Comparison of ENCODE assay signal across 15 cellular contexts in genomic region chr9:136404801-136405136, GRCh38. TPM values are rescaled to one million over a fixed set of nuclear protein-coding genes. Genes with fewer than 3 reads are reported as not detected.
A peak's percentile ranks its signal among the peaks of the same experiment; 100 is the strongest.
DNase-seq lines count a peak whose midpoint lies in the region; ATAC-seq, FAIRE-seq and TF ChIP-seq lines count a peak whose summit lies in the region.
"Had no signal": no experiment of that assay in that cellular context is flagged by ENCODE, and none has a peak within 500 bp of the region (broad histone marks: within the 10 kb centered on the region; RNA-seq: fewer than 3 reads in every experiment).

No MANE protein-coding gene starts in this region.

- intact Hi-C loops in K562 (cut with micrococcal nuclease) (no loop called here), esophagus squamous epithelium (cut with DNase I) (no loop called here)

- peak overlapping the region in 1 of 2 experiments; percentile 47; a peak in 1 of 4 replicates for H3K9ac ChIP-seq in K562 (ENCODE audit: insufficient read depth in 1 of 2, low read depth in 2 of 2, low read length in 2 of 2)
- no peak overlapping the region for H3K9ac ChIP-seq in Karpas-422 (ENCODE audit: low read length)

- H3K36me3 ChIP-seq in RWPE2 (ENCODE audit: low read depth): peaks cover 55% of the 10 kb centered on the region
- peaks cover 73% of the 10 kb centered on the region for H3K36me3 ChIP-seq in K562 (ENCODE audit: control insufficient read depth, insufficient read depth, low read length)
- H3K36me3 ChIP-seq in esophagus squamous epithelium: peaks cover 9 to 66% (median 15%) of the 10 kb centered on the region in 3 donors
- H3K36me3 ChIP-seq in Karpas-422 (ENCODE audit: insufficient read depth, low read length): peaks cover 24% of the 10 kb centered on the region; the same call in 1 of the 2 replicates

- WGBS in K562 (ENCODE audit: insufficient coverage, low coverage, missing lambda C conversion rate): 95% methylated on average over 13 of the region's 14 CpGs
- 53 to 58% methylated on average over 7 of the region's 14 CpGs for WGBS in esophagus squamous epithelium, 2 donors

- H3K27me3 ChIP-seq in RWPE2 (ENCODE audit: insufficient read depth, poor library complexity, severe bottlenecking) (no peaks in the 10 kb centered on the region), K562 (ENCODE audit: control insufficient read depth in 2 of 2, insufficient read depth in 2 of 2, low read length in 2 of 2) (no peaks in the 10 kb centered on the region), esophagus squamous epithelium (no peaks in the 10 kb centered on the region), Karpas-422 (ENCODE audit: low read length) (no peaks in the 10 kb centered on the region)
- H3K27me3 ChIP-seq: tibial nerve had no signal

- TF ChIP-seq CTCF in RWPE2 (IDR thresholded peaks at IDR 0.05; ENCODE audit: poor library complexity, severe bottlenecking) (no peak), K562 (IDR thresholded peaks at IDR 0.05 in 2 of 3, conservative IDR thresholded peaks at IDR 0.05 in 1 of 3; ENCODE audit: insufficient read depth in 2 of 3, low read depth in 1 of 3, low read length in 3 of 3) (no peak), esophagus squamous epithelium (IDR thresholded peaks at IDR 0.05) (no peak)

- no peaks in the 10 kb centered on the region for H3K9me1 ChIP-seq in K562 (ENCODE audit: control insufficient read depth, insufficient read depth, low read length)

- CTCF ChIA-PET in K562 (lab: Yijun Ruan, JAX; ENCODE audit: low intra/inter-chr PET ratio): no interaction called here

- H3K27ac ChIP-seq in RWPE2 (ENCODE audit: poor library complexity, severe bottlenecking) (no peak overlapping the region), K562 (ENCODE audit: extremely low read depth, low read depth, low read length) (no peak overlapping the region), esophagus squamous epithelium (peak overlapping the region in 1 of 4 donors; percentile 22), Karpas-422 (ENCODE audit: low read length) (no peak overlapping the region)

- peak; percentile 71 for DNase-seq in activated effector memory CD4-positive, alpha-beta T cell treated with anti-CD3 and anti-CD28 coated beads, Interleukin-2, amount 50 U/mL, for 16 hours
- no peak for DNase-seq in activated effector memory CD4-positive, alpha-beta T cell treated with Interleukin-2 at 50 U/mL for 16 hours
- DNase-seq in RWPE2 (ENCODE audit: low spot score): peak; percentile 47
- DNase-seq in K562 (ENCODE audit: extremely low read depth in 1 of 4, low spot score in 3 of 4): no peak
- DNase-seq in esophagus squamous epithelium (lab: John Stamatoyannopoulos, UW): no peak
- no peak for DNase-seq in Karpas-422
- DNase-seq in HPDE6-E6E7 (ENCODE audit: extremely low spot score): no peak
- DNase-seq: activated CD4-positive, alpha-beta T cell treated with anti-CD3 and anti-CD28 coated beads, Interleukin-2, amount 50 U/mL, for 4 hours; amniotic stem cell; NCI-H2029; retina had no signal

- in situ Hi-C loops in K562 (cut with MboI): no loop called here

- no peak for FAIRE-seq in K562 (lab: Jason Lieb, UNC)

- H3K27ac Mint-ChIP-seq in stimulated activated naive CD8-positive, alpha-beta T cell treated with anti-CD3 and anti-CD28 coated beads, Interleukin-15, Interleukin-2, amounts not matched to agents 100 ng/mL and 50 ng/mL, for 24 hours: peak overlapping the region; percentile 91

- TF ChIP-seq EP300 in K562 (IDR thresholded peaks at IDR 0.05; ENCODE audit: low read length): no peak

- H3K36me3 Mint-ChIP-seq in stimulated activated naive CD8-positive, alpha-beta T cell treated with anti-CD3 and anti-CD28 coated beads, Interleukin-15, Interleukin-2, amounts not matched to agents 100 ng/mL and 50 ng/mL, for 24 hours (ENCODE audit: low read depth): peaks cover 53% of the 10 kb centered on the region

- H3K4me2 ChIP-seq in K562 (ENCODE audit: insufficient read depth, low read length): no peak overlapping the region
- no peak overlapping the region for H3K4me2 ChIP-seq in Karpas-422 (ENCODE audit: low read depth, low read length, poor library complexity, severe bottlenecking)

- H3K27me3 Mint-ChIP-seq in stimulated activated naive CD8-positive, alpha-beta T cell treated with anti-CD3 and anti-CD28 coated beads, Interleukin-15, Interleukin-2, amounts not matched to agents 100 ng/mL and 50 ng/mL, for 24 hours: no peaks in the 10 kb centered on the region

- peaks cover 30% of the 10 kb centered on the region for H3K79me2 ChIP-seq in K562 (ENCODE audit: control insufficient read depth, insufficient read depth, low read length)
- H3K79me2 ChIP-seq in Karpas-422 (ENCODE audit: low read length): peaks cover 21% of the 10 kb centered on the region

- no peak for TF ChIP-seq POLR2A in K562 (conservative IDR thresholded peaks at IDR 0.05)
- TF ChIP-seq POLR2A in esophagus squamous epithelium (IDR thresholded peaks at IDR 0.05): no peak

- H3K9me3 Mint-ChIP-seq in stimulated activated naive CD8-positive, alpha-beta T cell treated with anti-CD3 and anti-CD28 coated beads, Interleukin-15, Interleukin-2, amounts not matched to agents 100 ng/mL and 50 ng/mL, for 24 hours: no peaks in the 10 kb centered on the region

- H2AFZ ChIP-seq in K562 (ENCODE audit: low read depth, low read length) (no peak overlapping the region), Karpas-422 (ENCODE audit: low read length) (no peak overlapping the region)

- TF ChIP-seq RAD21 in K562 (CRISPR knock-in tag; conservative IDR thresholded peaks at IDR 0.05 in 1 of 2, IDR thresholded peaks at IDR 0.05 in 1 of 2): no peak

- H3K4me3 ChIP-seq in RWPE2 (ENCODE audit: severe bottlenecking): no peak overlapping the region
- H3K4me3 ChIP-seq in K562: no peak overlapping the region
- H3K4me3 ChIP-seq in esophagus squamous epithelium: no peak overlapping the region
- no peak overlapping the region for H3K4me3 ChIP-seq in Karpas-422 (ENCODE audit: low read length)
- H3K4me3 ChIP-seq: lung, tibial nerve had no signal

- H3K4me1 ChIP-seq in RWPE2 (ENCODE audit: insufficient read depth, poor library complexity, severe bottlenecking): no peaks in the 10 kb centered on the region
- peaks cover 9 to 51% of the 10 kb centered on the region in 2 experiments; a peak in 4 of 5 replicates for H3K4me1 ChIP-seq in K562 (replicated peaks in 1 of 2; ENCODE audit: control insufficient read depth in 2 of 2, insufficient read depth in 2 of 2, low read length in 2 of 2)
- H3K4me1 ChIP-seq in esophagus squamous epithelium: peaks cover 19 to 51% (median 21%) of the 10 kb centered on the region in 3 donors
- H3K4me1 ChIP-seq in Karpas-422 (ENCODE audit: low read length): peaks cover 22% of the 10 kb centered on the region

- POLR2A ChIA-PET in K562 (lab: Yijun Ruan, JAX): interaction anchor here (0.9 to 1.1 kb wide), 2 partner anchors 10 to 22 kb away, joined by 3 to 4 read pairs; no protein-coding TSS in a partner anchor

- ATAC-seq in RWPE2 (ENCODE audit: low read depth) (no peak), K562 (no peak)

- BruUV-seq in K562 (replicated peaks; lab: Mats Ljungman, UMichigan): no TSS peak

- H3K9me3 ChIP-seq in RWPE2 (ENCODE audit: severe bottlenecking) (no peaks in the 10 kb centered on the region), K562 (replicated peaks; ENCODE audit: control insufficient read depth, insufficient read depth, low read depth, low read length) (no peaks in the 10 kb centered on the region), esophagus squamous epithelium (no peaks in the 10 kb centered on the region), Karpas-422 (ENCODE audit: low read length) (no peaks in the 10 kb centered on the region)
- H3K9me3 ChIP-seq: tibial nerve had no signal

- no peaks in the 10 kb centered on the region for H3K9me2 ChIP-seq in Karpas-422 (replicated peaks; ENCODE audit: insufficient read depth, low read length)

- H4K20me1 ChIP-seq in K562 (replicated peaks; ENCODE audit: control insufficient read depth, insufficient read depth, low read length) (no peaks in the 10 kb centered on the region), Karpas-422 (ENCODE audit: insufficient read depth, low read depth, low read length) (no peaks in the 10 kb centered on the region; the same call in 1 of the 2 replicates)

- peaks cover 80% of the 10 kb centered on the region for H3K4me1 Mint-ChIP-seq in stimulated activated naive CD8-positive, alpha-beta T cell treated with anti-CD3 and anti-CD28 coated beads, Interleukin-15, Interleukin-2, amounts not matched to agents 100 ng/mL and 50 ng/mL, for 24 hours (ENCODE audit: low read depth)

- H3K4me3 Mint-ChIP-seq in stimulated activated naive CD8-positive, alpha-beta T cell treated with anti-CD3 and anti-CD28 coated beads, Interleukin-15, Interleukin-2, amounts not matched to agents 100 ng/mL and 50 ng/mL, for 24 hours: peak overlapping the region; percentile 75

RNA-seq across cellular contexts. Expression of gene SNAPC4, which starts 4.8 kb away (rescaled TPM):
- total RNA-seq in K562 (2011; cell fraction: chromatin; rRNA removed; ENCODE audit: low replicate concordance): 42.9 and 79.4 TPM in 2 replicates
- total RNA-seq in K562 (2011; cell fraction: nucleolus; rRNA removed): 32.0 TPM in 2 replicates
- 23.1 and 26.3 TPM in 2 replicates for total RNA-seq in K562 (2011; cell fraction: nucleoplasm; rRNA removed)
- total RNA-seq in K562 (2014; rRNA removed) (14.4 and 15.8 TPM in 2 replicates), K562 (2014; rRNA removed; fragmentation: Illumina TruSeq; extraction: Trizol) (7.1 and 8.8 TPM in 2 replicates), K562 (2015; rRNA removed; fragmentation: Illumina TruSeq; extraction: Trizol) (9.3 and 11.1 TPM in 2 replicates), K562 (2021) (17.1 and 18.7 TPM in 2 replicates), esophagus squamous epithelium (1 to 10 TPM; 2.6 to 5.1 (median 4.5) TPM)
- polyA plus RNA-seq in K562 (2011; rRNA removed) (4.4 and 4.5 TPM in 2 replicates), K562 (2014; fragmentation: Illumina TruSeq; extraction: Trizol) (8.8 and 9.0 TPM in 2 replicates), K562 (2014; fragmentation: Nextera tagmentation; extraction: Ambion mirVana) (under 1 TPM; 0.21 to 0.46 TPM), K562 (2014; rRNA removed) (18.7 and 21.8 TPM in 2 replicates)
- 3.2 and 7.4 TPM in 2 replicates for polyA plus RNA-seq in K562 (2011; cell fraction: cytosol; rRNA removed)
- 16.1 and 32.6 TPM in 2 replicates for polyA plus RNA-seq in K562 (2011; cell fraction: nucleus; rRNA removed)
- polyA plus RNA-seq in K562 (2012): 9.7 and 10.5 TPM in 2 replicates
- polyA minus RNA-seq in K562 (2011; rRNA and poly(A)+ RNA removed): 6.7 and 10.2 TPM in 2 replicates
- 6.1 and 7.4 TPM in 2 replicates for polyA minus RNA-seq in K562 (2011; cell fraction: cytosol; rRNA and poly(A)+ RNA removed)
- polyA minus RNA-seq in K562 (2011; cell fraction: nucleus; rRNA and poly(A)+ RNA removed): 8.3 and 11.7 TPM in 2 replicates
- 3.7 and 9.6 TPM in 2 replicates for total RNA-seq in Karpas-422 (2014; rRNA removed; shearing (Covaris generic); ENCODE audit: low replicate concordance)

RNA-seq across cellular contexts. Expression of gene ENTR1, which starts 5.6 kb away (rescaled TPM):
- total RNA-seq in K562 (2011; cell fraction: chromatin; rRNA removed; ENCODE audit: low replicate concordance): 129 and 278 TPM in 2 replicates
- total RNA-seq in K562 (2011; cell fraction: nucleolus; rRNA removed): 185 and 197 TPM in 2 replicates
- total RNA-seq in K562 (2011; cell fraction: nucleoplasm; rRNA removed): 143 and 151 TPM in 2 replicates
- total RNA-seq in K562 (2014; rRNA removed) (79.0 and 88.8 TPM in 2 replicates), K562 (2014; rRNA removed; fragmentation: Illumina TruSeq; extraction: Trizol) (38.1 and 38.3 TPM in 2 replicates), K562 (2015; rRNA removed; fragmentation: Illumina TruSeq; extraction: Trizol) (61.3 and 65.5 TPM in 2 replicates), K562 (2021) (101 and 104 TPM in 2 replicates), esophagus squamous epithelium (10 to 100 TPM; 24.3 to 31.9 (median 28.2) TPM)
- polyA plus RNA-seq in K562 (2011; rRNA removed) (77.3 and 92.6 TPM in 2 replicates), K562 (2014; fragmentation: Illumina TruSeq; extraction: Trizol) (72.6 and 75.9 TPM in 2 replicates), K562 (2014; fragmentation: Nextera tagmentation; extraction: Ambion mirVana) (1 to 10 TPM; 6.7 to 9.6 TPM), K562 (2014; rRNA removed) (106 and 108 TPM in 2 replicates)
- 45.3 and 59.9 TPM in 2 replicates for polyA plus RNA-seq in K562 (2011; cell fraction: cytosol; rRNA removed)
- 432 and 490 TPM in 2 replicates for polyA plus RNA-seq in K562 (2011; cell fraction: nucleus; rRNA removed)
- 54.6 and 62.9 TPM in 2 replicates for polyA plus RNA-seq in K562 (2012)
- 19.2 and 21.9 TPM in 2 replicates for polyA minus RNA-seq in K562 (2011; rRNA and poly(A)+ RNA removed)
- polyA minus RNA-seq in K562 (2011; cell fraction: cytosol; rRNA and poly(A)+ RNA removed): 33.9 and 46.1 TPM in 2 replicates
- polyA minus RNA-seq in K562 (2011; cell fraction: nucleus; rRNA and poly(A)+ RNA removed): 76.5 and 84.3 TPM in 2 replicates
- total RNA-seq in Karpas-422 (2014; rRNA removed; shearing (Covaris generic); ENCODE audit: low replicate concordance): 65.5 and 116 TPM in 2 replicates

RNA-seq across cellular contexts. Expression of gene PMPCA, which starts 5.7 kb away (rescaled TPM):
- total RNA-seq in K562 (2011; cell fraction: chromatin; rRNA removed; ENCODE audit: low replicate concordance): 255 and 404 TPM in 2 replicates
- 209 and 247 TPM in 2 replicates for total RNA-seq in K562 (2011; cell fraction: nucleolus; rRNA removed)
- total RNA-seq in K562 (2011; cell fraction: nucleoplasm; rRNA removed): 203 and 214 TPM in 2 replicates
- 86.6 and 111 TPM in 2 replicates for total RNA-seq in K562 (2014; rRNA removed)
- 82.4 and 104 TPM in 2 replicates for total RNA-seq in K562 (2014; rRNA removed; fragmentation: Illumina TruSeq; extraction: Trizol)
- total RNA-seq in K562 (2015; rRNA removed; fragmentation: Illumina TruSeq; extraction: Trizol): 66.6 and 67.5 TPM in 2 replicates
- 118 and 139 TPM in 2 replicates for total RNA-seq in K562 (2021)
- 114 and 119 TPM in 2 replicates for polyA plus RNA-seq in K562 (2011; rRNA removed)
- polyA plus RNA-seq in K562 (2011; cell fraction: cytosol; rRNA removed): 102 and 129 TPM in 2 replicates
- polyA plus RNA-seq in K562 (2011; cell fraction: nucleus; rRNA removed): 346 and 387 TPM in 2 replicates
- polyA plus RNA-seq in K562 (2012): 65.8 and 181 TPM in 2 replicates
- 99.8 and 122 TPM in 2 replicates for polyA plus RNA-seq in K562 (2014; fragmentation: Illumina TruSeq; extraction: Trizol)
- polyA plus RNA-seq in K562 (2014; fragmentation: Nextera tagmentation; extraction: Ambion mirVana): 10 to 100 TPM; 23.9 to 30.0 TPM
- polyA plus RNA-seq in K562 (2014; rRNA removed): 129 and 143 TPM in 2 replicates
- 81.4 and 83.2 TPM in 2 replicates for polyA minus RNA-seq in K562 (2011; rRNA and poly(A)+ RNA removed)
- polyA minus RNA-seq in K562 (2011; cell fraction: cytosol; rRNA and poly(A)+ RNA removed): 40.2 and 43.4 TPM in 2 replicates
- polyA minus RNA-seq in K562 (2011; cell fraction: nucleus; rRNA and poly(A)+ RNA removed): 68.0 and 90.1 TPM in 2 replicates
- total RNA-seq in esophagus squamous epithelium: 10 to 100 TPM; 29.4 to 38.7 (median 33.5) TPM
- 20.9 and 55.8 TPM in 2 replicates for total RNA-seq in Karpas-422 (2014; rRNA removed; shearing (Covaris generic); ENCODE audit: low replicate concordance)

RNA-seq across cellular contexts. Expression of gene CARD9, which starts 31.3 kb away (rescaled TPM):
- total RNA-seq in K562 (2011; cell fraction: chromatin; rRNA removed; ENCODE audit: low replicate concordance): 37.4 and 149 TPM in 2 replicates
- 92.6 and 92.9 TPM in 2 replicates for total RNA-seq in K562 (2011; cell fraction: nucleolus; rRNA removed)
- 39.7 and 46.5 TPM in 2 replicates for total RNA-seq in K562 (2011; cell fraction: nucleoplasm; rRNA removed)
- total RNA-seq in K562 (2014; rRNA removed) (37.6 and 40.1 TPM in 2 replicates), K562 (2014; rRNA removed; fragmentation: Illumina TruSeq; extraction: Trizol) (3.5 and 3.6 TPM in 2 replicates), K562 (2015; rRNA removed; fragmentation: Illumina TruSeq; extraction: Trizol) (14.6 and 15.8 TPM in 2 replicates), K562 (2021) (35.6 and 42.7 TPM in 2 replicates), esophagus squamous epithelium (1 to 10 TPM in 2 of 4 donors, under 1 TPM in 2; 0.57 to 1.1 (median 1.0) TPM)
- polyA plus RNA-seq in K562 (2011; rRNA removed) (9.7 and 27.8 TPM in 2 replicates), K562 (2014; fragmentation: Illumina TruSeq; extraction: Trizol) (4.7 and 13.2 TPM in 2 replicates), K562 (2014; fragmentation: Nextera tagmentation; extraction: Ambion mirVana) (1 to 10 TPM; 1.7 to 2.0 TPM), K562 (2014; rRNA removed) (40.4 and 53.0 TPM in 2 replicates)
- polyA plus RNA-seq in K562 (2011; cell fraction: cytosol; rRNA removed): 10.5 and 13.4 TPM in 2 replicates
- 231 and 234 TPM in 2 replicates for polyA plus RNA-seq in K562 (2011; cell fraction: nucleus; rRNA removed)
- polyA plus RNA-seq in K562 (2012): 21.9 and 61.0 TPM in 2 replicates
- 4.8 and 5.0 TPM in 2 replicates for polyA minus RNA-seq in K562 (2011; rRNA and poly(A)+ RNA removed)
- polyA minus RNA-seq in K562 (2011; cell fraction: cytosol; rRNA and poly(A)+ RNA removed): 7.2 and 12.8 TPM in 2 replicates
- 25.8 and 55.4 TPM in 2 replicates for polyA minus RNA-seq in K562 (2011; cell fraction: nucleus; rRNA and poly(A)+ RNA removed)
- total RNA-seq in Karpas-422 (2014; rRNA removed; shearing (Covaris generic); ENCODE audit: low replicate concordance): 1.3 and 2.9 TPM in 2 replicates
- total RNA-seq: RPMI7951 had no signal

RNA-seq across cellular contexts. Expression of gene INPP5E, which starts 34.9 kb away (rescaled TPM):
- total RNA-seq in K562 (2011; cell fraction: chromatin; rRNA removed; ENCODE audit: low replicate concordance): 37.0 and 74.1 TPM in 2 replicates
- 37.7 and 43.0 TPM in 2 replicates for total RNA-seq in K562 (2011; cell fraction: nucleolus; rRNA removed)
- 29.3 and 32.3 TPM in 2 replicates for total RNA-seq in K562 (2011; cell fraction: nucleoplasm; rRNA removed)
- total RNA-seq in K562 (2014; rRNA removed) (8.8 and 11.1 TPM in 2 replicates), K562 (2014; rRNA removed; fragmentation: Illumina TruSeq; extraction: Trizol) (2.5 and 2.9 TPM in 2 replicates), K562 (2015; rRNA removed; fragmentation: Illumina TruSeq; extraction: Trizol) (5.4 and 5.7 TPM in 2 replicates), K562 (2021) (16.3 and 17.4 TPM in 2 replicates), esophagus squamous epithelium (1 to 10 TPM; 6.2 to 7.8 (median 7.5) TPM)
- polyA plus RNA-seq in K562 (2011; rRNA removed) (4.4 and 6.8 TPM in 2 replicates), K562 (2014; fragmentation: Illumina TruSeq; extraction: Trizol) (4.9 and 8.4 TPM in 2 replicates), K562 (2014; fragmentation: Nextera tagmentation; extraction: Ambion mirVana) (under 1 TPM; 0.38 to 0.56 TPM), K562 (2014; rRNA removed) (14.1 and 15.1 TPM in 2 replicates)
- polyA plus RNA-seq in K562 (2011; cell fraction: cytosol; rRNA removed): 4.8 and 9.1 TPM in 2 replicates
- 52.4 and 74.6 TPM in 2 replicates for polyA plus RNA-seq in K562 (2011; cell fraction: nucleus; rRNA removed)
- 9.4 and 14.3 TPM in 2 replicates for polyA plus RNA-seq in K562 (2012)
- 1.9 and 2.4 TPM in 2 replicates for polyA minus RNA-seq in K562 (2011; rRNA and poly(A)+ RNA removed)
- polyA minus RNA-seq in K562 (2011; cell fraction: cytosol; rRNA and poly(A)+ RNA removed): 3.7 and 3.8 TPM in 2 replicates
- polyA minus RNA-seq in K562 (2011; cell fraction: nucleus; rRNA and poly(A)+ RNA removed): 10.7 and 12.0 TPM in 2 replicates
- total RNA-seq in Karpas-422 (2014; rRNA removed; shearing (Covaris generic); ENCODE audit: low replicate concordance): 8.0 and 10.4 TPM in 2 replicates

Comparison
In these comparisons a context has a peak if more than half of its experiments do, and no peak if none do; other contexts are left out.
1. DNase-seq: peak in activated effector memory CD4-positive, alpha-beta T cell treated with anti-CD3 and anti-CD28 coated beads, Interleukin-2, amount 50 U/mL, for 16 hours (single experiment) and RWPE2 (single experiment); none in activated effector memory CD4-positive, alpha-beta T cell treated with Interleukin-2 at 50 U/mL for 16 hours (single experiment), K562 (0 of 4), esophagus squamous epithelium (single experiment), Karpas-422 (single experiment) and HPDE6-E6E7 (single experiment).